In the genomic region with DNA sequence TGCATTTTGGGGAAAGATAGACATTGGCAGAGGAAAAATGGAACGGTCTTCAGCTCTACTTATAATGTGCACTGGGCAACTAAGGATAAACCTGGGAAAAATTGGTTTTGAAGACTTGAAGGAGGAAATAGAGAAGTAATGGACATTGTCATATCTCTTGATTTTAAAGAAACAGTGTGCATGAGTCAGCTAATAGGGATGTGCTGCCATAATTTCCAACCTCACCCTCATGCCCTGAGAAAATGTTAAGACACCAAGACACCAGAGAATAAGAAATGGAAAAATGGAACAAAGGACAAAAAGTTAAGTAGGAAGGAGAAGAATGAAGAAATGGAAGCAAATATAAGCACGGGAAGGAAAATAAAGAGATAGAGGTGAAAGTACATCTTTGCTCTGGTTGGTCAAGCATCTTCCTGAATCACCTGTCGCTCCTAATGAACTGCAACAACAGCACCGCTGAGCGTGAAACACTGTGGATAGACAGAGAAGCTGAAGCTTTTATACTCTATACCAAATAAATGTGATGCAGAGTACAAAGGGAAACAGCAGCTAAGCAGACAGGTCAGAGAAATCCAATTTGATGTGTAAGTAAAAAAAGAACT, we compare ENCODE assay signal across 17 cellular contexts. TPM values are rescaled to one million over a fixed set of nuclear protein-coding genes. Genes with fewer than 3 reads are reported as not detected.
DNase-seq lines count a peak whose midpoint lies in the region; ATAC-seq, FAIRE-seq and TF ChIP-seq lines count a peak whose summit lies in the region.
"Had no signal": no experiment of that assay in that cellular context is flagged by ENCODE, and none has a peak within 500 bp of the region (broad histone marks: within the 10 kb centered on the region; RNA-seq: fewer than 3 reads in every experiment).

No MANE protein-coding gene starts in this region.

- CTCF ChIA-PET in A549 (lab: Yijun Ruan, JAX), result no interaction called here

- no peaks in the 10 kb centered on the region for H3K9me2 ChIP-seq in hepatocyte (replicated peaks; ENCODE audit: insufficient read depth)

- ATAC-seq in A549 (no peak), GM18868 (IDR thresholded peaks at IDR 0.05; ENCODE audit: unreplicated experiment) (no peak)
- ATAC-seq: Right ventricle myocardium inferior had no signal

- WGBS in A549 (ENCODE audit: missing lambda C conversion rate), result 80% methylated on average over 5 of the region's 5 CpGs
- 94% methylated on average over 5 of the region's 5 CpGs for WGBS in hepatocyte (ENCODE audit: low lambda C conversion rate, missing lambda C conversion rate)

- no peak for TF ChIP-seq RAD21 in A549 (conservative IDR thresholded peaks at IDR 0.05 in 1 of 2, IDR thresholded peaks at IDR 0.05 in 1 of 2)

- peaks cover 41% of the 10 kb centered on the region for H3K4me1 ChIP-seq in A549
- H3K4me1 ChIP-seq in hepatocyte (ENCODE audit: insufficient read depth), result peaks cover 48% of the 10 kb centered on the region
- H3K4me1 ChIP-seq: breast epithelium had no signal

- H3K4me3 ChIP-seq in A549 (no peak overlapping the region), hepatocyte (no peak overlapping the region)
- H3K4me3 ChIP-seq: breast epithelium, HAP-1 had no signal

- H3K36me3 ChIP-seq in hepatocyte (replicated peaks; ENCODE audit: insufficient read depth, low read depth), result no peaks in the 10 kb centered on the region
- H3K36me3 ChIP-seq: breast epithelium had no signal

- H3K4me2 ChIP-seq in A549, result peak overlapping the region; percentile 28; the same call in 1 of the 3 replicates
- H3K4me2 ChIP-seq in hepatocyte, result peak overlapping the region; percentile 87

- no peak overlapping the region for H3K27ac ChIP-seq in A549
- H3K27ac ChIP-seq in hepatocyte, result peak overlapping the region; percentile 41
- H3K27ac ChIP-seq: breast epithelium had no signal

- peaks cover 58% of the 10 kb centered on the region for H4K20me1 ChIP-seq in hepatocyte (ENCODE audit: insufficient read depth, poor library complexity, severe bottlenecking)

- DNase-seq in A549 (ENCODE audit: low read depth in 1 of 2, low spot score in 1 of 2) (no peak), KBM-7 (peak; percentile 20), amniotic epithelial cell (ENCODE audit: low read depth) (peak; percentile 45), hepatocyte (ENCODE audit: low spot score) (no peak), RPMI8226 (no peak), Ammon's horn (ENCODE audit: low spot score) (no peak)
- no peak for DNase-seq in stimulated activated CD4-positive, alpha-beta T cell treated with anti-CD3 and anti-CD28 coated beads, Interleukin-1b, Interleukin-23, amount 100 ng/mL, for 48 hours
- DNase-seq: activated B cell treated with CpG ODN at 0.5 μM for 24 hours, DND-41, NCI-H1417 treated with DMSO at 0.1 percent for 48 hours, NCI-H526, nucleus accumbens had no signal

- TF ChIP-seq EP300 in A549 (IDR thresholded peaks at IDR 0.05), result no peak

- FAIRE-seq in A549 (lab: Jason Lieb, UNC), result no peak
- FAIRE-seq: urothelium cell line had no signal

- H3K27me3 ChIP-seq in hepatocyte, result no peaks in the 10 kb centered on the region
- H3K27me3 ChIP-seq: breast epithelium had no signal

- H2AFZ ChIP-seq in hepatocyte, result no peak overlapping the region

- in situ Hi-C loops in KBM-7 (cut with MboI; ENCODE audit: low pct_unique_long_range_greater_than_20kb, low sequenced_read_pairs), result no loop called here

- POLR2A ChIA-PET in A549 (lab: Yijun Ruan, JAX), result interaction anchor here (0.9 kb wide), 1 partner anchor 13 kb away, joined by 3 read pairs; no protein-coding TSS in a partner anchor

- TF ChIP-seq CTCF in A549 (IDR thresholded peaks at IDR 0.05) (no peak), hepatocyte (IDR thresholded peaks at IDR 0.05; ENCODE audit: poor library complexity) (no peak)

- H3K9me3 ChIP-seq in A549 (no peaks in the 10 kb centered on the region), hepatocyte (ENCODE audit: low read depth) (no peaks in the 10 kb centered on the region)
- H3K9me3 ChIP-seq: breast epithelium, HAP-1 had no signal

- TF ChIP-seq POLR2A in A549 (IDR thresholded peaks at IDR 0.05; ENCODE audit: low read length), result no peak

- peaks cover 99% of the 10 kb centered on the region for H3K79me2 ChIP-seq in hepatocyte

TF ChIP-seq in A549, 52 proteins besides CTCF, POLR2A, EP300 and RAD21:
- TF ChIP-seq, protein P1, sequence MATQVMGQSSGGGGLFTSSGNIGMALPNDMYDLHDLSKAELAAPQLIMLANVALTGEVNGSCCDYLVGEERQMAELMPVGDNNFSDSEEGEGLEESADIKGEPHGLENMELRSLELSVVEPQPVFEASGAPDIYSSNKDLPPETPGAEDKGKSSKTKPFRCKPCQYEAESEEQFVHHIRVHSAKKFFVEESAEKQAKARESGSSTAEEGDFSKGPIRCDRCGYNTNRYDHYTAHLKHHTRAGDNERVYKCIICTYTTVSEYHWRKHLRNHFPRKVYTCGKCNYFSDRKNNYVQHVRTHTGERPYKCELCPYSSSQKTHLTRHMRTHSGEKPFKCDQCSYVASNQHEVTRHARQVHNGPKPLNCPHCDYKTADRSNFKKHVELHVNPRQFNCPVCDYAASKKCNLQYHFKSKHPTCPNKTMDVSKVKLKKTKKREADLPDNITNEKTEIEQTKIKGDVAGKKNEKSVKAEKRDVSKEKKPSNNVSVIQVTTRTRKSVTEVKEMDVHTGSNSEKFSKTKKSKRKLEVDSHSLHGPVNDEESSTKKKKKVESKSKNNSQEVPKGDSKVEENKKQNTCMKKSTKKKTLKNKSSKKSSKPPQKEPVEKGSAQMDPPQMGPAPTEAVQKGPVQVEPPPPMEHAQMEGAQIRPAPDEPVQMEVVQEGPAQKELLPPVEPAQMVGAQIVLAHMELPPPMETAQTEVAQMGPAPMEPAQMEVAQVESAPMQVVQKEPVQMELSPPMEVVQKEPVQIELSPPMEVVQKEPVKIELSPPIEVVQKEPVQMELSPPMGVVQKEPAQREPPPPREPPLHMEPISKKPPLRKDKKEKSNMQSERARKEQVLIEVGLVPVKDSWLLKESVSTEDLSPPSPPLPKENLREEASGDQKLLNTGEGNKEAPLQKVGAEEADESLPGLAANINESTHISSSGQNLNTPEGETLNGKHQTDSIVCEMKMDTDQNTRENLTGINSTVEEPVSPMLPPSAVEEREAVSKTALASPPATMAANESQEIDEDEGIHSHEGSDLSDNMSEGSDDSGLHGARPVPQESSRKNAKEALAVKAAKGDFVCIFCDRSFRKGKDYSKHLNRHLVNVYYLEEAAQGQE (IDR thresholded peaks at IDR 0.05), result no peak
- TF ChIP-seq ESRRA (IDR thresholded peaks at IDR 0.05; ENCODE audit: borderline replicate concordance, low read length) (no peak), CBX8 (IDR thresholded peaks at IDR 0.05) (no peak), SREBF2 (IDR thresholded peaks at IDR 0.05) (no peak), CHD2 (IDR thresholded peaks at IDR 0.05; ENCODE audit: low read length, partially characterized antibody) (no peak), HDAC2 (IDR thresholded peaks at IDR 0.05) (no peak)
- TF ChIP-seq, protein P2, sequence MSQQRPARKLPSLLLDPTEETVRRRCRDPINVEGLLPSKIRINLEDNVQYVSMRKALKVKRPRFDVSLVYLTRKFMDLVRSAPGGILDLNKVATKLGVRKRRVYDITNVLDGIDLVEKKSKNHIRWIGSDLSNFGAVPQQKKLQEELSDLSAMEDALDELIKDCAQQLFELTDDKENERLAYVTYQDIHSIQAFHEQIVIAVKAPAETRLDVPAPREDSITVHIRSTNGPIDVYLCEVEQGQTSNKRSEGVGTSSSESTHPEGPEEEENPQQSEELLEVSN (IDR thresholded peaks at IDR 0.05; ENCODE audit: borderline replicate concordance, low read depth), result no peak

RNA-seq across cellular contexts. Expression of a gene that starts 5.3 kb away (rescaled TPM):
- polyA plus RNA-seq in A549 (2011; rRNA removed), result 74.3 and 135 TPM in 2 replicates
- 77.3 and 78.0 TPM in 2 replicates for polyA plus RNA-seq in A549 (2012; cell fraction: cytosol; rRNA removed)
- polyA plus RNA-seq in A549 (2012; cell fraction: nucleus; rRNA removed), result 287 and 459 TPM in 2 replicates
- polyA plus RNA-seq in A549 (2017; fragmentation: RNase III; extraction: RNeasy Plus Mini Kit Qiagen cat#74134 plus additional on column Dnase treatment), result 50.5 to 63.0 TPM (median 55.8 TPM) in 3 replicates
- polyA minus RNA-seq in A549 (2011; rRNA and poly(A)+ RNA removed), result 277 and 322 TPM in 2 replicates
- 138 and 175 TPM in 2 replicates for total RNA-seq in hepatocyte
- 140 and 166 TPM in 2 replicates for polyA plus RNA-seq in hepatocyte

RNA-seq across cellular contexts. Expression of a gene that starts 46.6 kb away (rescaled TPM):
- 32.2 and 40.2 TPM in 2 replicates for polyA plus RNA-seq in A549 (2011; rRNA removed)
- polyA plus RNA-seq in A549 (2012; cell fraction: cytosol; rRNA removed), result 41.4 and 43.6 TPM in 2 replicates
- 151 and 182 TPM in 2 replicates for polyA plus RNA-seq in A549 (2012; cell fraction: nucleus; rRNA removed)
- polyA plus RNA-seq in A549 (2017; fragmentation: RNase III; extraction: RNeasy Plus Mini Kit Qiagen cat#74134 plus additional on column Dnase treatment), result 23.8 to 28.8 TPM (median 25.8 TPM) in 3 replicates
- 55.1 and 64.4 TPM in 2 replicates for polyA minus RNA-seq in A549 (2011; rRNA and poly(A)+ RNA removed)
- 33.0 and 35.8 TPM in 2 replicates for total RNA-seq in hepatocyte
- polyA plus RNA-seq in hepatocyte, result 28.6 and 33.2 TPM in 2 replicates

RNA-seq across cellular contexts. Expression of a gene that starts 46.8 kb away (rescaled TPM):
- 52.1 and 66.4 TPM in 2 replicates for polyA plus RNA-seq in A549 (2011; rRNA removed)
- 65.2 and 67.3 TPM in 2 replicates for polyA plus RNA-seq in A549 (2012; cell fraction: cytosol; rRNA removed)
- 35.8 and 35.9 TPM in 2 replicates for polyA plus RNA-seq in A549 (2012; cell fraction: nucleus; rRNA removed)
- polyA plus RNA-seq in A549 (2017; fragmentation: RNase III; extraction: RNeasy Plus Mini Kit Qiagen cat#74134 plus additional on column Dnase treatment), result 58.4 to 70.5 TPM (median 61.7 TPM) in 3 replicates
- 22.0 and 29.2 TPM in 2 replicates for polyA minus RNA-seq in A549 (2011; rRNA and poly(A)+ RNA removed)
- 19.7 and 20.8 TPM in 2 replicates for total RNA-seq in hepatocyte
- 24.9 and 28.7 TPM in 2 replicates for polyA plus RNA-seq in hepatocyte

Comparison
In these comparisons a context has a peak if more than half of its experiments do, and no peak if none do; other contexts are left out.
1. DNase-seq: peak in KBM-7 (single experiment) and amniotic epithelial cell (single experiment); none in A549 (0 of 2), hepatocyte (single experiment), RPMI8226 (single experiment), stimulated activated CD4-positive, alpha-beta T cell treated with anti-CD3 and anti-CD28 coated beads, Interleukin-1b, Interleukin-23, amount 100 ng/mL, for 48 hours (single experiment) and Ammon's horn (single experiment).